Comparison of ENCODE assay signal across 17 cellular contexts in the genomic region with DNA sequence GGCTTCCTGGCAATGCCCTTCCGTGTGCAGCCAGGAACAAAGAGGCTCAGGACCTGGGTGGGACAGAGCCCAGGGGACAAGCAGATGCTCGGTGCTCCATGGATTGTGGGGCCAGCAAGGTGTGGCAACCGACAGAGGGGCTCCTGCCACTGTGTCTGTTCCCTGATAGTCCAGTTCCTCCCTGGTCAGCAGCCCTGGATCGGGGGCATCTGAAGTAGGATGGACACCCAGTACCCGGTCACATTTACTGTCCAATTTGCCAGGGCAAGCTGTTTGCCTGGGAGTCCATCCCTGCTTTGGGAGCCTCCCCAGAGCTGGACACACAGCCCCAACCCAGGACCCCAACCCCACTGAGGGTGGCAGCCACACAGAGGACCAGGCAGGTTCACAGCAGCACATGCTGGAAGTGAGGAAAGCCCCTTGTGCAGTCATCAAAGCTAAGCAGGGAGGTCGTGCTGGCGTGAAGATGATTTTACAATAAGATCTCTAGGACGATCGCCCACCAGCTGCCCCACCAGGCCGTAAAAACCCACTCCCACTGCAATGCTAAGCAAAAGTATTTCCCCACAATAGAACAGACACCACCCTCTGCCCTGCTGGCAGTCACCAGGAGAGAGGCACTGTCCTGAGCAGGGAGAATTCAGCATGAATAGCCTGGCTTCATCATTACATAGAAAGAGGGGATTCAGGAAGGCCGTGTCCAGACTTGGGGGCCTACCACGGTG.
"Had no signal": no experiment of that assay in that cellular context is flagged by ENCODE, and none has a peak within 500 bp of the region (broad histone marks: within the 10 kb centered on the region; RNA-seq: fewer than 3 reads in every experiment).

No MANE protein-coding gene starts in this region.

- H3K27ac Mint-ChIP-seq: activated naive CD8-positive, alpha-beta T cell treated with anti-CD3 and anti-CD28 coated beads for 36 hours; activated T-helper 17 cell treated with anti-CD3 and anti-CD28 coated beads, Interleukin-2, amount 50 U/mL, for 72 hours; mesothelial cell of epicardium; natural killer cell; WTC11 had no signal

- H3K27me3 ChIP-seq: breast epithelium, thyroid gland had no signal

- DNase-seq: activated naive CD4-positive, alpha-beta T cell treated with Interleukin-2 at 50 U/mL for 16 hours; activated naive CD8-positive, alpha-beta T cell treated with anti-CD3 and anti-CD28 coated beads for 36 hours; heart left ventricle; kidney; left lung; natural killer cell; stimulated activated CD4-positive, alpha-beta T cell treated with anti-CD3 and anti-CD28 coated beads, Interleukin-4, amount 100 ng/mL, for 1 hour; stimulated activated naive CD4-positive, alpha-beta T cell; T-helper 1 cell had no signal

- H3K27ac ChIP-seq: breast epithelium, epithelial cell of prostate, heart left ventricle, left lung, prostate gland, thyroid gland had no signal

- H3K27me3 Mint-ChIP-seq: activated T-helper 17 cell treated with anti-CD3 and anti-CD28 coated beads, Interleukin-2, amount 50 U/mL, for 72 hours had no signal

- H3K36me3 ChIP-seq: breast epithelium, heart left ventricle, left lung, prostate gland, thyroid gland had no signal

- H3K36me3 Mint-ChIP-seq: activated naive CD8-positive, alpha-beta T cell treated with anti-CD3 and anti-CD28 coated beads for 36 hours had no signal

- H3K4me3 ChIP-seq: breast epithelium, heart left ventricle, left lung, prostate gland, thyroid gland had no signal

- ATAC-seq: activated T-helper 17 cell treated with anti-CD3 and anti-CD28 coated beads, Interleukin-2, amount 50 U/mL, for 72 hours; left lung; natural killer cell; WTC11 had no signal

- H3K4me3 Mint-ChIP-seq: activated naive CD8-positive, alpha-beta T cell treated with anti-CD3 and anti-CD28 coated beads for 36 hours; activated T-helper 17 cell treated with anti-CD3 and anti-CD28 coated beads, Interleukin-2, amount 50 U/mL, for 72 hours; central memory CD8-positive, alpha-beta T cell; mesothelial cell of epicardium; natural killer cell; WTC11 had no signal

- H3K4me1 Mint-ChIP-seq: natural killer cell had no signal
